Comparison of ENCODE assay signal across 8 cellular contexts in the genomic region with DNA sequence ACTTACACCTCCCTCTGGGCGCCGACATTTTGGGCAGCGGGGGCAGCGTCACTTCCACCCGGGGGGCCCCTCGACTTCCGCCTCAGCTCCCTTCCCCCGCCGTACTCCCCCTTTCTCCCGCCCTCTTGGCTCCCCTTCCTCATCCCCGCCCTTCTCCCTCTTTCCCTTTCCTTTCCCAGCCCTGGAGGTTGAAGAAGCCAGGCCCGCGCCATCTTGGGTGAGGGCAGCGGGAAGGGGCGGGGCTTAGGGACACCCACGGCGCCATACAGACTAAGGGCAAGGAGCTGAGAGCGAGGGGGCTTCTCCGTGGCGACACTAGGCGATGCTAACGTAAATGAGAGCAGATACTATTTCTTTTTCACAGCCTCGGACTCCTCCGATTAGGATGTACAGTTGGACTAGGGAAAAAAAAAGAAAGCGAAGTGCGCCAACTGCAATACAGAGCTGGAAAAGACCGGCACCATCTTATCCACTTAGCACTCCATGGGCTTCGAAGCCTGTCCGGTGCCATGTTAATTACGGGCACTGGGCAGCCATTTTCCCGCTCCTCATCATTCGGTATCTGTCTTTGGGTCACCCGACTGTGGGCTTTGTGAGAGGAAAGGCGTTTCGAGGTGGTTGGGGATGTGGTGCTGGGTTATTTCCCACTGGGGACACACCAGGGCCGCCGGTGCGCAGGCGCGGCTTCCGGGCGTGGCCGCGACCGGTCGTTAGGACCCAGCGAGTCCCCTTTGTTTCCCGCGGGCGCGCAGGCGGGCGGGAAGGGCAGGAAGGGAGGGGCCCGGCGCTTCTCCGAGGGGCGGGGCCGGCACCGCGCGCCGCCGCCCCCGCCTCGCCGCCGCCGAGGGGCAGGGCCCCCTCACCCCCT. TPM values are rescaled to one million over a fixed set of nuclear protein-coding genes. Genes with fewer than 3 reads are reported as not detected.
DNase-seq lines count a peak whose midpoint lies in the region; ATAC-seq lines count a peak whose summit lies in the region.

A gene with protein sequence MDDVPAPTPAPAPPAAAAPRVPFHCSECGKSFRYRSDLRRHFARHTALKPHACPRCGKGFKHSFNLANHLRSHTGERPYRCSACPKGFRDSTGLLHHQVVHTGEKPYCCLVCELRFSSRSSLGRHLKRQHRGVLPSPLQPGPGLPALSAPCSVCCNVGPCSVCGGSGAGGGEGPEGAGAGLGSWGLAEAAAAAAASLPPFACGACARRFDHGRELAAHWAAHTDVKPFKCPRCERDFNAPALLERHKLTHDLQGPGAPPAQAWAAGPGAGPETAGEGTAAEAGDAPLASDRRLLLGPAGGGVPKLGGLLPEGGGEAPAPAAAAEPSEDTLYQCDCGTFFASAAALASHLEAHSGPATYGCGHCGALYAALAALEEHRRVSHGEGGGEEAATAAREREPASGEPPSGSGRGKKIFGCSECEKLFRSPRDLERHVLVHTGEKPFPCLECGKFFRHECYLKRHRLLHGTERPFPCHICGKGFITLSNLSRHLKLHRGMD (minus strand): TSS at position 50 of the 868 bp plus-strand sequence. CDS start 1,652 bp downstream, outside the sequence.
Gene ZNF524 (plus strand): TSS at position 821 of the 868 bp plus-strand sequence. CDS start 1,825 bp downstream, outside the sequence.

- peak within 1 kb of the TSS; percentile 96 to 100 (median 99) for H3K27ac Mint-ChIP-seq in CD4-positive, alpha-beta memory T cell
- H3K27ac Mint-ChIP-seq in activated CD8-positive, alpha-beta T cell treated with anti-CD3 and anti-CD28 coated beads, Interleukin-2, amount 10 ng/mL, durations not matched to agents 7 days and 5 days = peak within 1 kb of the TSS; percentile 100

- ATAC-seq in GM19467 (IDR thresholded peaks at IDR 0.05; ENCODE audit: unreplicated experiment) = peak; percentile 48
- ATAC-seq in activated CD8-positive, alpha-beta T cell treated with anti-CD3 and anti-CD28 coated beads, Interleukin-2, amount 10 ng/mL, durations not matched to agents 7 days and 5 days = peak; percentile 80

- H3K4me3 ChIP-seq in CD4-positive, alpha-beta memory T cell (ENCODE audit: low read length in 2 of 2) = peak within 1 kb of the TSS; percentile 93 to 99
- H3K4me3 ChIP-seq in ectodermal cell (ENCODE audit: insufficient read depth, low read depth, low read length) = peak within 1 kb of the TSS; percentile 62

- H3K4me1 Mint-ChIP-seq in CD4-positive, alpha-beta memory T cell = peaks cover 22 to 38% (median 25%) of the 10 kb centered on the region in 4 donors
- H3K4me1 Mint-ChIP-seq in activated CD8-positive, alpha-beta T cell treated with anti-CD3 and anti-CD28 coated beads, Interleukin-2, amount 10 ng/mL, durations not matched to agents 7 days and 5 days (ENCODE audit: low read depth) = peaks cover 38% of the 10 kb centered on the region

- H3K4me3 Mint-ChIP-seq in CD4-positive, alpha-beta memory T cell = peak within 1 kb of the TSS; percentile 98 to 100 (median 98)
- H3K4me3 Mint-ChIP-seq in activated CD8-positive, alpha-beta T cell treated with anti-CD3 and anti-CD28 coated beads, Interleukin-2, amount 10 ng/mL, durations not matched to agents 7 days and 5 days = peak within 1 kb of the TSS; percentile 97

- peaks cover 29% of the 10 kb centered on the region for H3K4me1 ChIP-seq in CD4-positive, alpha-beta memory T cell (ENCODE audit: insufficient read depth, low read length)
- peaks cover 12% of the 10 kb centered on the region for H3K4me1 ChIP-seq in ectodermal cell (ENCODE audit: control insufficient read depth, insufficient read depth, low read length)

- H3K36me3 Mint-ChIP-seq in CD4-positive, alpha-beta memory T cell = peaks cover 35 to 39% of the 10 kb centered on the region in 2 donors
- peaks cover 46% of the 10 kb centered on the region for H3K36me3 Mint-ChIP-seq in activated CD8-positive, alpha-beta T cell treated with anti-CD3 and anti-CD28 coated beads, Interleukin-2, amount 10 ng/mL, durations not matched to agents 7 days and 5 days (ENCODE audit: low read depth)

- H3K27me3 Mint-ChIP-seq in CD4-positive, alpha-beta memory T cell = no peaks in the 10 kb centered on the region
- no peaks in the 10 kb centered on the region for H3K27me3 Mint-ChIP-seq in activated CD8-positive, alpha-beta T cell treated with anti-CD3 and anti-CD28 coated beads, Interleukin-2, amount 10 ng/mL, durations not matched to agents 7 days and 5 days (ENCODE audit: low read depth)

- CTCF ChIA-PET in CD4-positive, alpha-beta memory T cell (lab: Charles Lee; ENCODE audit: partially characterized antibody) = interaction anchor here (0.6 to 5.0 kb wide), 5 partner anchors 25 to 132 kb away, joined by 3 to 24 read pairs (median 5); partner anchors contain the start of gene ZNF784
- CTCF ChIA-PET in activated CD8-positive, alpha-beta T cell treated with anti-CD3 and anti-CD28 coated beads, Interleukin-2, amount 10 ng/mL, durations not matched to agents 7 days and 5 days (lab: Charles Lee) = interaction anchor here (0.9 to 1.8 kb wide), 9 partner anchors 25 to 259 kb away, joined by 3 to 12 read pairs (median 4); partner anchors contain the start of genes U2AF2 and ZNF784

- intact Hi-C loops in CD4-positive, alpha-beta memory T cell (cut with micrococcal nuclease) = loop anchor here (1.0 to 2.0 kb wide), 9 partner anchors 12 to 519 kb away; partner anchors contain the start of genes EPN1, PPP6R1, ZNF579 and ZNF628

- no peaks in the 10 kb centered on the region for H3K9me3 Mint-ChIP-seq in CD4-positive, alpha-beta memory T cell
- no peaks in the 10 kb centered on the region for H3K9me3 Mint-ChIP-seq in activated CD8-positive, alpha-beta T cell treated with anti-CD3 and anti-CD28 coated beads, Interleukin-2, amount 10 ng/mL, durations not matched to agents 7 days and 5 days (ENCODE audit: insufficient read depth)

- DNase-seq in CD4-positive, alpha-beta memory T cell = peak; percentile 96 to 98 (median 97)
- peak; percentile 96 for DNase-seq in HS-5 (ENCODE audit: low read depth)
- DNase-seq in NK-92 (lab: John Stamatoyannopoulos, UW; ENCODE audit: unreplicated experiment) = peak; percentile 82
- peak; percentile 98 for DNase-seq in activated CD8-positive, alpha-beta T cell treated with anti-CD3 and anti-CD28 coated beads, Interleukin-2, amount 10 ng/mL, durations not matched to agents 7 days and 5 days
- peak; percentile 99 for DNase-seq in lung microvascular endothelial cell (ENCODE audit: low read depth in 2 of 2)
- peak; percentile 92 to 95 (median 92) for DNase-seq in stimulated activated CD4-positive, alpha-beta T cell treated with anti-CD3 and anti-CD28 coated beads, TNF-alpha, amount 100 ng/mL, for 4 hours (ENCODE audit: low read depth in 3 of 3)

- no peaks in the 10 kb centered on the region for H3K27me3 ChIP-seq in CD4-positive, alpha-beta memory T cell (ENCODE audit: insufficient read depth, low read length)
- H3K27me3 ChIP-seq in ectodermal cell (ENCODE audit: control insufficient read depth, insufficient read depth, low read length, poor library complexity, severe bottlenecking) = no peaks in the 10 kb centered on the region

- peak within 1 kb of the TSS; percentile 89 for H3K27ac ChIP-seq in CD4-positive, alpha-beta memory T cell (ENCODE audit: low read depth, low read length)
- H3K27ac ChIP-seq in ectodermal cell (ENCODE audit: insufficient read depth, low read depth, low read length, poor library complexity, severe bottlenecking) = peak within 1 kb of the TSS; percentile 99

- POLR2A ChIA-PET in CD4-positive, alpha-beta memory T cell (lab: Charles Lee; ENCODE audit: partially characterized antibody) = interaction anchor here (0.6 to 4.7 kb wide), 30 partner anchors 10 to 1411 kb away, joined by 3 to 95 read pairs (median 6); partner anchors contain the start of genes CCDC106, HSPBP1, ISOC2 and KMT5C
- POLR2A ChIA-PET in activated CD8-positive, alpha-beta T cell treated with anti-CD3 and anti-CD28 coated beads, Interleukin-2, amount 10 ng/mL, durations not matched to agents 7 days and 5 days (lab: Charles Lee) = interaction anchor here (0.7 to 2.4 kb wide), 12 partner anchors 12 to 192 kb away, joined by 3 to 10 read pairs (median 3); partner anchors contain the start of genes U2AF2, UBE2S, ZNF579 and ZNF784

- 0% methylated on average over 68 of the region's 68 CpGs for WGBS in ectodermal cell, 2 experiments

- H3K9me3 ChIP-seq in CD4-positive, alpha-beta memory T cell (ENCODE audit: control insufficient read depth in 1 of 2, low read length in 2 of 2) = no peaks in the 10 kb centered on the region
- no peaks in the 10 kb centered on the region for H3K9me3 ChIP-seq in ectodermal cell (ENCODE audit: control insufficient read depth, low read length)

- H3K36me3 ChIP-seq in CD4-positive, alpha-beta memory T cell (ENCODE audit: insufficient read depth, low read length) = peaks cover 8% of the 10 kb centered on the region
- peaks cover 13% of the 10 kb centered on the region for H3K36me3 ChIP-seq in ectodermal cell (ENCODE audit: control insufficient read depth, insufficient read depth, low read length)

RNA-seq across cellular contexts. Expression of the first gene that starts in this region (rescaled TPM):
- 10 to 100 TPM; 20.8 to 26.4 TPM for total RNA-seq in CD4-positive, alpha-beta memory T cell
- 1 to 10 TPM in 1 of 2 donors, under 1 TPM in 1; 0.99 to 5.3 TPM for polyA plus RNA-seq in CD4-positive, alpha-beta memory T cell
- total RNA-seq in activated CD8-positive, alpha-beta T cell treated with anti-CD3 and anti-CD28 coated beads, Interleukin-2, amount 10 ng/mL, durations not matched to agents 7 days and 5 days = 10 to 100 TPM; 13.6 to 13.7 TPM
- polyA plus RNA-seq in ectodermal cell (2013, experiment 1 of 4) = 29.6 TPM
- polyA plus RNA-seq in ectodermal cell (2013, experiment 2 of 4) = 28.1 TPM
- polyA plus RNA-seq in ectodermal cell (2013, experiment 3 of 4) = 24.1 TPM
- 21.6 TPM for polyA plus RNA-seq in ectodermal cell (2013, experiment 4 of 4)
- total RNA-seq in lung microvascular endothelial cell = 1.5 and 3.2 TPM in 2 replicates

RNA-seq across cellular contexts. Expression of gene ZNF524, which starts in this region (rescaled TPM):
- 10 to 100 TPM; 31.2 to 34.0 TPM for total RNA-seq in CD4-positive, alpha-beta memory T cell
- polyA plus RNA-seq in CD4-positive, alpha-beta memory T cell = 10 to 100 TPM; 26.2 to 40.1 TPM
- 10 to 100 TPM; 21.9 to 25.2 TPM for total RNA-seq in activated CD8-positive, alpha-beta T cell treated with anti-CD3 and anti-CD28 coated beads, Interleukin-2, amount 10 ng/mL, durations not matched to agents 7 days and 5 days
- polyA plus RNA-seq in ectodermal cell (2013, experiment 1 of 4) = 6.8 TPM
- polyA plus RNA-seq in ectodermal cell (2013, experiment 2 of 4) = 5.1 TPM
- 4.3 TPM for polyA plus RNA-seq in ectodermal cell (2013, experiment 3 of 4)
- 4.6 TPM for polyA plus RNA-seq in ectodermal cell (2013, experiment 4 of 4)
- total RNA-seq in lung microvascular endothelial cell = 7.0 and 11.5 TPM in 2 replicates

Comparison
In these comparisons a context has a peak if more than half of its experiments do, and no peak if none do; other contexts are left out.
1. Peak in every context shown above with its lines: DNase-seq, ATAC-seq, H3K4me3 ChIP-seq and H3K27ac ChIP-seq.